8 cellular contexts compared by ENCODE assay signal in the genomic region with DNA sequence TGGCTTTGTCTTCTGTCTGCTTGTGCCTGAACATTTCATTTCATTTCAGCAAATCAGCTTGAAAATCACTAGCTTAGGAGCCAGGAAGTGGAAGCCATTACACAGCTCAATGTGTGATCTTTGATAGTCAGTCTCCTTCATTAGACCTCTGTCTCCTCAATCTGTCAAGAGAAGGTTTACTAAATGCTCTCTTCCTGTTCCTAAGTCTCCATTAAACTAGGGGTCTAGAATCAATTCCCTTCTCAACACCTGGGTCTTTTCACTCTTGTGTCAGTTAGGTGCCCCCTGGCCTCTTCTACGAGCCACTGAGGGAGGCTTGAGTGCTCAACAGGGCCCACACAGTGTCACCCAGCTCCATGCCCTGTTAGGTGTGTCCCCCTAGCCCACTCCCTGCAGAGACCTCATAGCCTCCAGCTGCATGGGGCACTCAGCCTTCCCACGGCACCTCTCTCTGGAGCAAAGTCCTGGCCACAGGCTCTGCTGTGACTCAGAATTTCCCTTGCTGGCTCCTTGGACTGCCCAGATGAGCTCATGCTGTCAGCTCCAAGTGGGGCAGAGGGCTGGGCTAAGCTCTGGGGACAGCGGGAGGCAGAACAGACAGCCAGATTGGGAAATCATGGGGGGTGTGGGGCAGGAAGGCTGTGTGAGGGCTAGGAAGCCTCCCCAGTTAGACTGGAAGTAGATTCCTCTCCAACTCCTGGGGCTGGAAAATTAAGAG.
DNase-seq lines count a peak whose midpoint lies in the region; ATAC-seq and TF ChIP-seq lines count a peak whose summit lies in the region.

No MANE protein-coding gene starts in this region.

- intact Hi-C loops in Panc1 (cut with micrococcal nuclease; ENCODE audit: unreplicated experiment) (no loop called here), aorta (cut with DNase I) (loop anchor here in 1 of 2 donors (2.0 kb wide), 1 partner anchor 36 kb away; no protein-coding TSS in a partner anchor)

- peak; percentile 80 for ATAC-seq in Panc1
- ATAC-seq in aorta (ENCODE audit: low FRiP score): peak; percentile 91
- no peak for ATAC-seq in GM21786 (IDR thresholded peaks at IDR 0.05; ENCODE audit: unreplicated experiment)

- 2% methylated on average over 3 of the region's 3 CpGs for WGBS in aorta, 2 donors

- BruUV-seq in Panc1 (replicated peaks; lab: Mats Ljungman, UMichigan): no TSS peak

- H3K4me3 ChIP-seq in Panc1 (ENCODE audit: low read depth in 2 of 2, low read length in 2 of 2) (no peak overlapping the region), mucosa of rectum (ENCODE audit: low read length in 2 of 2) (no peak overlapping the region), aorta (ENCODE audit: low read length in 2 of 2) (no peak overlapping the region)

- TF ChIP-seq CTCF in Panc1 (IDR thresholded peaks at IDR 0.05): no peak

- H3K4me1 ChIP-seq in Panc1 (ENCODE audit: control insufficient read depth, insufficient read depth, low read length) (peaks cover 42% of the 10 kb centered on the region), mucosa of rectum (ENCODE audit: control insufficient read depth in 2 of 2, insufficient read depth in 2 of 2, low read length in 2 of 2) (peaks cover 27 to 30% of the 10 kb centered on the region in 2 donors), aorta (ENCODE audit: control insufficient read depth in 1 of 2, insufficient read depth in 2 of 2, low read length in 2 of 2) (peaks cover 5 to 6% of the 10 kb centered on the region in 2 donors)

- H3K27ac ChIP-seq in Panc1 (ENCODE audit: low read length) (peak overlapping the region; percentile 80), mucosa of rectum (ENCODE audit: low read depth in 2 of 2, low read length in 2 of 2) (peak overlapping the region; percentile 87 to 89), aorta (ENCODE audit: low read depth in 1 of 2, low read length in 2 of 2) (peak overlapping the region; percentile 97 to 98)

- no peaks in the 10 kb centered on the region for H3K36me3 ChIP-seq in Panc1 (ENCODE audit: control insufficient read depth, insufficient read depth, low read length)
- no peaks in the 10 kb centered on the region for H3K36me3 ChIP-seq in mucosa of rectum (ENCODE audit: control insufficient read depth in 2 of 2, insufficient read depth in 2 of 2, low read length in 2 of 2)
- H3K36me3 ChIP-seq in aorta (ENCODE audit: control insufficient read depth in 1 of 2, insufficient read depth in 2 of 2, low read length in 1 of 2): no peaks in the 10 kb centered on the region

- POLR2A ChIA-PET in Panc1 (lab: Charles Lee): interaction anchor here (0.6 kb wide), 2 partner anchors 111 to 322 kb away, joined by 3 to 8 read pairs; no protein-coding TSS in a partner anchor

- H3K27me3 ChIP-seq in Panc1 (ENCODE audit: control insufficient read depth, insufficient read depth, low read length) (no peaks in the 10 kb centered on the region), mucosa of rectum (ENCODE audit: control insufficient read depth in 2 of 2, insufficient read depth in 2 of 2, low read length in 2 of 2) (no peaks in the 10 kb centered on the region), aorta (ENCODE audit: control insufficient read depth in 1 of 2, insufficient read depth in 2 of 2, low read length in 1 of 2) (no peaks in the 10 kb centered on the region)

- H3K9ac ChIP-seq in mucosa of rectum (ENCODE audit: low read depth in 1 of 2, low read length in 2 of 2): no peak overlapping the region

- CTCF ChIA-PET in Panc1 (lab: Charles Lee): interaction anchor here (0.6 to 1.5 kb wide), 5 partner anchors 9 to 201 kb away, joined by 3 to 15 read pairs (median 4); no protein-coding TSS in a partner anchor

- DNase-seq in DMS 273 treated with DMSO at 0.1 percent for 48 hours (lab: John Stamatoyannopoulos, UW) (peak; percentile 76), Panc1 (ENCODE audit: low read depth, low spot score) (peak; percentile 93), epidermal melanocyte (ENCODE audit: insufficient read length, low spot score) (peak; percentile 51), aorta (peak; percentile 97), ecto neural progenitor cell (ENCODE audit: low spot score) (no peak), middle frontal gyrus (ENCODE audit: extremely low spot score, low spot score) (no peak)

- in situ Hi-C loops in Panc1 (cut with HindIII; ENCODE audit: low pct_unique_long_range_greater_than_20kb, low sequenced_read_pairs): loop anchor here (10.0 kb wide), 1 partner anchor 62 kb away; no protein-coding TSS in a partner anchor

- no peaks in the 10 kb centered on the region for H3K9me3 ChIP-seq in Panc1 (ENCODE audit: control insufficient read depth, insufficient read depth, low read depth, low read length)
- H3K9me3 ChIP-seq in mucosa of rectum (ENCODE audit: control insufficient read depth in 2 of 2, low read length in 2 of 2): no peaks in the 10 kb centered on the region
- H3K9me3 ChIP-seq in aorta (ENCODE audit: control insufficient read depth, low read length): no peaks in the 10 kb centered on the region

Comparison
In these comparisons a context has a peak if more than half of its experiments do, and no peak if none do; other contexts are left out.
1. DNase-seq: peak in DMS 273 treated with DMSO at 0.1 percent for 48 hours (single experiment), Panc1 (single experiment), epidermal melanocyte (single experiment) and aorta (2 of 2); none in ecto neural progenitor cell (single experiment) and middle frontal gyrus (single experiment).
2. Peak in every context shown above with its lines, with median percentiles within 50 percentile points of each other: H3K27ac ChIP-seq.